Comparison of ENCODE assay signal across 8 cellular contexts in the genomic region with DNA sequence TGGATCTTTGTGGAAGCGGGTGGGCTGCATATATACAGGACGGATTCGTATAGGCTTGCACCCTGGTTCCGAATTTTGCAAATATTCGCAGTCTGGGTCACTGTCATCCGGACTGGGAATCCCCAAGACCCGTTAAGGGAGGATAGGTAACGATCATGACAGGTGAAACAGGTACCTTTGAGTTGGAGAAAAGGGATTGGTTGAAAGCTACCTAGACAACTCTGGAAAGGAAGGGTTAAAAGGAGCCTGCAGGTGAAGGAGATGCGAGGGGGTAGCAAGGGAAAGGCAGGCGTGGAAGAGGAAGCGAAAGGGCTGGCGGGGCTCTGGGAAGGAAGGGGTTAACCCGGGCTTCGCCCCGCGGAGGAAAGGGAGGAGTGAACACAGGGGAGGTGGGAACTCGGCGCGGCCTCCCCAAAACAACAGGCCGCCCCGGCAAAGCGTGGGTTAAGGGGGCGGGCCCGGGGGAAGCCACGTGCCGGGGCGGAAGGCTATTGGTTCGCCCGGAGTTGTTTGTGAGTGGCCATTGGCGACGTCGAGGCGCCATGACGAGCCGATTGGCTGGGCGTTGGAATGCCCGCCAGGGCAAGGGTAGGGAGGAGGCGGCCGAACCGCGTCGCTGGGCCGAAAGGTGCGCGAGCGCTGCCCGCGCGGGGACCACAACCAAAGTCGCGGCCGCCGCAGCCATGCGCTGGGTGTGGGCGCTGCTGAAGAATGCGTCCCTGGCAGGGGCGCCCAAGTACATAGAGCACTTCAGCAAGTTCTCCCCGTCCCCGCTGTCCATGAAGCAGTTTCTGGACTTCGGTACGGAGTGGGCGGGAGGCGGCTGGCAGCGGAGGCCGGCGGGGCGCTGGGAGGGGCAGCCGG.
DNase-seq lines count a peak whose midpoint lies in the region; ATAC-seq and TF ChIP-seq lines count a peak whose summit lies in the region.

A gene (plus strand): TSS at position 599 of the 864 bp plus-strand sequence. CDS start 85 bp downstream, at position 684.

- peak within 1 kb of the TSS; percentile 93 for H3K27ac Mint-ChIP-seq in central memory CD8-positive, alpha-beta T cell (ENCODE audit: low read depth)

- H3K9me3 Mint-ChIP-seq in central memory CD8-positive, alpha-beta T cell, result no peaks in the 10 kb centered on the region

- H3K36me3 Mint-ChIP-seq in central memory CD8-positive, alpha-beta T cell (ENCODE audit: insufficient read depth), result peaks cover 24% of the 10 kb centered on the region

- peak; percentile 87 for DNase-seq in AG09319 (ENCODE audit: extremely low read depth, low read depth)
- DNase-seq in NCI-H345 treated with DMSO at 0.1 percent for 48 hours (lab: John Stamatoyannopoulos, UW; ENCODE audit: unreplicated experiment), result peak; percentile 81
- peak; percentile 90 to 95 for DNase-seq in central memory CD8-positive, alpha-beta T cell (ENCODE audit: low spot score in 2 of 2)
- DNase-seq in iris pigment epithelial cell (ENCODE audit: low read depth), result peak; percentile 97
- peak; percentile 91 to 93 for DNase-seq in stimulated activated CD4-positive, alpha-beta T cell treated with anti-CD3 and anti-CD28 coated beads, Interleukin-12 subunit alpha, Interleukin-12 subunit beta, amount 100 ng/mL, for 24 hours (ENCODE audit: low read depth in 2 of 2)

- H3K4me1 Mint-ChIP-seq in central memory CD8-positive, alpha-beta T cell, result peaks cover 55% of the 10 kb centered on the region

- H3K27me3 Mint-ChIP-seq in central memory CD8-positive, alpha-beta T cell, result no peaks in the 10 kb centered on the region

- peak within 1 kb of the TSS; percentile 94 for H3K4me3 Mint-ChIP-seq in central memory CD8-positive, alpha-beta T cell

- peak; percentile 93 for ATAC-seq in GM19025 (IDR thresholded peaks at IDR 0.05; ENCODE audit: low read depth, unreplicated experiment)
- ATAC-seq in HG03342 (IDR thresholded peaks at IDR 0.05; ENCODE audit: unreplicated experiment), result peak; percentile 89
- peak; percentile 92 to 93 for ATAC-seq in activated CD4-positive, CD25-positive, alpha-beta regulatory T cell treated with anti-CD3 and anti-CD28 coated beads, Interleukin-2, amount 50 U/mL, for 24 hours
- ATAC-seq in central memory CD8-positive, alpha-beta T cell (replicated peaks; ENCODE audit: extremely low read depth, poor library complexity, severe bottlenecking), result peak; percentile 95

- no peak; the same call in 1 of the 2 replicates for TF ChIP-seq CTCF in AG09319 (IDR thresholded peaks at IDR 0.05; ENCODE audit: low read depth, low read length)

Comparison
In these comparisons a context has a peak if more than half of its experiments do, and no peak if none do; other contexts are left out.
1. Peak in every context shown above with its lines: DNase-seq and ATAC-seq.